Comparison of ENCODE assay signal across 27 cellular contexts in genomic region chr18:79887181-79888000, GRCh38.
DNase-seq lines count a peak whose midpoint lies in the region; ATAC-seq and TF ChIP-seq lines count a peak whose summit lies in the region.
"Had no signal": no experiment of that assay in that cellular context is flagged by ENCODE, and none has a peak within 500 bp of the region (broad histone marks: within the 10 kb centered on the region; RNA-seq: fewer than 3 reads in every experiment).

No MANE protein-coding gene starts in this region.

- H3K4me3 ChIP-seq in endodermal cell (ENCODE audit: low read length), result no peak overlapping the region
- no peak overlapping the region for H3K4me3 ChIP-seq in aorta (ENCODE audit: low read length in 2 of 2)
- H3K4me3 ChIP-seq: dorsolateral prefrontal cortex, hepatocyte, neural progenitor cell, Peyer's patch, right atrium auricular region had no signal

- H3K27ac Mint-ChIP-seq in endodermal cell, result no peak overlapping the region
- H3K27ac Mint-ChIP-seq: activated CD4-positive, alpha-beta T cell treated with anti-CD3 and anti-CD28 coated beads for 36 hours; activated T-cell treated with anti-CD3 and anti-CD28 coated beads, Interleukin-2, amount 50 U/mL, for 24 hours; H9; neural progenitor cell; stimulated activated naive CD8-positive, alpha-beta T cell treated with anti-CD3 and anti-CD28 coated beads, Interleukin-15, Interleukin-2, amounts not matched to agents 100 ng/mL and 50 ng/mL, for 24 hours had no signal

- H3K4me3 Mint-ChIP-seq in endodermal cell, result no peak overlapping the region
- H3K4me3 Mint-ChIP-seq: activated CD4-positive, alpha-beta T cell treated with anti-CD3 and anti-CD28 coated beads for 36 hours; activated T-cell treated with anti-CD3 and anti-CD28 coated beads, Interleukin-2, amount 50 U/mL, for 24 hours; H9; neural progenitor cell; stimulated activated naive CD8-positive, alpha-beta T cell treated with anti-CD3 and anti-CD28 coated beads, Interleukin-15, Interleukin-2, amounts not matched to agents 100 ng/mL and 50 ng/mL, for 24 hours had no signal

- no peaks in the 10 kb centered on the region for H3K4me1 ChIP-seq in endodermal cell (ENCODE audit: control insufficient read depth, insufficient read depth, low read length)
- H3K4me1 ChIP-seq in aorta (ENCODE audit: control insufficient read depth in 1 of 2, insufficient read depth in 2 of 2, low read length in 2 of 2), result no peaks in the 10 kb centered on the region
- H3K4me1 ChIP-seq: BE2C, neural progenitor cell, Peyer's patch, right atrium auricular region had no signal

- no peaks in the 10 kb centered on the region for H3K4me1 Mint-ChIP-seq in endodermal cell
- H3K4me1 Mint-ChIP-seq: H9, neural progenitor cell had no signal

- no peak for TF ChIP-seq CTCF in endodermal cell (conservative IDR thresholded peaks at IDR 0.05)

- DNase-seq in Right ventricle myocardium inferior (ENCODE audit: missing footprints), result peak; percentile 28
- no peak for DNase-seq in left cardiac atrium
- peak; percentile 36 for DNase-seq in endodermal cell
- DNase-seq in mesenteric fat pad (ENCODE audit: low spot score), result peak; percentile 80
- peak in 1 of 2 donors; percentile 64 for DNase-seq in aorta
- DNase-seq in ACHN, result no peak
- DNase-seq: activated CD4-positive, alpha-beta T cell treated with anti-CD3 and anti-CD28 coated beads for 36 hours; activated gamma-delta T cell treated with Interleukin-2 at 50 U/mL for 16 hours; activated T-cell treated with anti-CD3 and anti-CD28 coated beads, Interleukin-2, amount 50 U/mL, for 24 hours; BE2C; central memory CD4-positive, alpha-beta T cell; H9; Kasumi-1; mesenchymal stem cell; NCI-H1417 treated with DMSO at 0.1 percent for 48 hours; NCI-H345; NCI-H748 treated with DMSO at 0.1 percent for 48 hours; stimulated activated CD8-positive, alpha-beta memory T cell treated with anti-CD3 and anti-CD28 coated beads, Interleukin-4, amount 100 ng/mL, for 48 hours; T-helper 9 cell had no signal

- H3K27me3 ChIP-seq in endodermal cell (ENCODE audit: control insufficient read depth, insufficient read depth, low read length, poor library complexity, severe bottlenecking) (no peaks in the 10 kb centered on the region), aorta (ENCODE audit: control insufficient read depth in 1 of 2, insufficient read depth in 2 of 2, low read length in 1 of 2) (no peaks in the 10 kb centered on the region)
- H3K27me3 ChIP-seq: BE2C, hepatocyte, neural progenitor cell, Peyer's patch, right atrium auricular region had no signal

- peaks cover 38% of the 10 kb centered on the region for H3K9me3 ChIP-seq in endodermal cell (ENCODE audit: control insufficient read depth, low read length)
- H3K9me3 ChIP-seq in aorta (ENCODE audit: control insufficient read depth, low read length), result peaks cover 8% of the 10 kb centered on the region
- H3K9me3 ChIP-seq: BE2C had no signal

- H3K36me3 ChIP-seq in endodermal cell (ENCODE audit: control insufficient read depth, insufficient read depth, low read length), result no peaks in the 10 kb centered on the region
- H3K36me3 ChIP-seq in aorta (ENCODE audit: control insufficient read depth in 1 of 2, insufficient read depth in 2 of 2, low read length in 1 of 2), result no peaks in the 10 kb centered on the region
- H3K36me3 ChIP-seq: BE2C, neural progenitor cell, Peyer's patch, right atrium auricular region had no signal

- ATAC-seq in Right ventricle myocardium inferior (no peak), left cardiac atrium (no peak), aorta (ENCODE audit: low FRiP score) (peak; percentile 56), GM18502 (IDR thresholded peaks at IDR 0.05; ENCODE audit: poor library complexity, unreplicated experiment) (no peak)
- ATAC-seq: activated CD4-positive, alpha-beta T cell treated with anti-CD3 and anti-CD28 coated beads for 36 hours; left colon had no signal

- H3K27me3 Mint-ChIP-seq in endodermal cell (ENCODE audit: insufficient read depth), result peaks cover 8% of the 10 kb centered on the region
- H3K27me3 Mint-ChIP-seq: activated CD4-positive, alpha-beta T cell treated with anti-CD3 and anti-CD28 coated beads for 36 hours; activated T-cell treated with anti-CD3 and anti-CD28 coated beads, Interleukin-2, amount 50 U/mL, for 24 hours; stimulated activated naive CD8-positive, alpha-beta T cell treated with anti-CD3 and anti-CD28 coated beads, Interleukin-15, Interleukin-2, amounts not matched to agents 100 ng/mL and 50 ng/mL, for 24 hours had no signal

- whole genome bisulfite sequencing in endodermal cell (ENCODE audit: insufficient coverage in 1 of 2, insufficient read length in 1 of 2), 2 experiments, result 92 to 94% methylated on average over 22 to 30 of the region's 30 CpGs
- 90 to 93% methylated on average over 30 of the region's 30 CpGs for WGBS in aorta, 2 donors

- peaks cover 38% of the 10 kb centered on the region for H3K9me3 Mint-ChIP-seq in endodermal cell

- intact Hi-C loops in Right ventricle myocardium inferior (cut with DNase I), result no loop called here
- intact Hi-C loops in left cardiac atrium (cut with DNase I), result no loop called here
- intact Hi-C loops in aorta (cut with DNase I), result no loop called here

- no peaks in the 10 kb centered on the region for H3K36me3 Mint-ChIP-seq in endodermal cell (ENCODE audit: low read depth)
- H3K36me3 Mint-ChIP-seq: neural progenitor cell had no signal

- H3K9ac ChIP-seq in endodermal cell (ENCODE audit: extremely low read depth, low read length, poor library complexity, severe bottlenecking), result no peak overlapping the region
- H3K9ac ChIP-seq: neural progenitor cell had no signal

- in situ Hi-C loops in ACHN (cut with HindIII; ENCODE audit: low pct_ligation_motif_present, low pct_unique_long_range_greater_than_20kb, low sequenced_read_pairs), result no loop called here

- H3K27ac ChIP-seq in endodermal cell (ENCODE audit: low read depth, low read length), result no peak overlapping the region
- H3K27ac ChIP-seq in aorta (ENCODE audit: low read depth in 1 of 2, low read length in 2 of 2), result no peak overlapping the region
- H3K27ac ChIP-seq: dorsolateral prefrontal cortex, hepatocyte, neural progenitor cell, Peyer's patch, right atrium auricular region had no signal

Comparison
In these comparisons a context has a peak if more than half of its experiments do, and no peak if none do; other contexts are left out.
1. DNase-seq: peak in Right ventricle myocardium inferior (single experiment), endodermal cell (single experiment) and mesenteric fat pad (single experiment); none in left cardiac atrium (single experiment) and ACHN (single experiment).